In the genomic region with DNA sequence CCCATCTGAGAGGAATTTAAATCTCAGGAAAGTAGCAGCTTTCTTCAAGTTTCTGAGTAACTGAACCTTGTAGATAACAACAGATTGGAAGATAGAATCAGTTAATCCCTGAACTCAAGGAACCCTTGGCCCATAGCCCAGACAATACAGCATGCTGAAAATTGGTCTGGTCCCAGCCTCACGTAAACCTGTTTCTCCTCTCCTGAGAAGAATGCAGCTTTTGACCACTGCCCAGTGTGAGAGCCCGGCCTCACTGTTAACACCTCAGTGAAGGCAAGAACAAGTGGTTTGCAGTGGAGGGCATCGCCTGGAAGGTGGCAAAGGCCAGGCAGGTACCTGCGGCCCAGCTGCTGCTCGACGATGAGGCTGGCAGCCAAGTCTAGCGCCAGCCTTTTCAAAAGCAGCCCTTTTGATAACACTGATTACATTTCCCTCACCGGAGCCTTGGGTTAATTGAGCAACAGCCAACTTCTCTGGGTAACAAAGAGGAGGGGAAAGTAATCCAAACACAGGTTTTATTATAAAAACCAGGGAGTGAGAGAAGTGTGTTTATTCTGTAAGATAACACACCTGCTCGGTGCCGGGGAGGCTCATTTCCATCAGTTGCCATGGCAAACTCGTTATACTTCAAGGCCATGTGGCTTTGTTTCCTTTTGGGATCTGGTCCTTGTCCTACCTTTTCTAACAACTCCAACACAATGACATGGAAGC, we compare ENCODE assay signal across 10 cellular contexts. TPM values are rescaled to one million over a fixed set of nuclear protein-coding genes. Genes with fewer than 3 reads are reported as not detected.
DNase-seq lines count a peak whose midpoint lies in the region; ATAC-seq, FAIRE-seq and TF ChIP-seq lines count a peak whose summit lies in the region.
"Had no signal": no experiment of that assay in that cellular context is flagged by ENCODE, and none has a peak within 500 bp of the region (broad histone marks: within the 10 kb centered on the region; RNA-seq: fewer than 3 reads in every experiment).

No MANE protein-coding gene starts in this region.

- ATAC-seq in left ventricle myocardium superior, result peak; percentile 7
- ATAC-seq in GM19324 (IDR thresholded peaks at IDR 0.05; ENCODE audit: low FRiP score, unreplicated experiment), result no peak
- ATAC-seq: natural killer cell had no signal

- FAIRE-seq in GM12892 (lab: Jason Lieb, UNC), result no peak

- H3K27ac ChIP-seq in HUES48 (ENCODE audit: low read depth, low read length) (peak overlapping the region; percentile 82), Peyer's patch (peak overlapping the region in 3 of 4 donors; percentile 1 to 79 (median 31)), skin epidermis (peak overlapping the region in 12 of 21 experiments; percentile 11 to 73 (median 47))

- H3K4me1 ChIP-seq in HUES48 (ENCODE audit: control insufficient read depth, insufficient read depth, low read length) (peaks cover 38% of the 10 kb centered on the region), Peyer's patch (peaks cover 0 to 23% (median 4%) of the 10 kb centered on the region in 4 donors)

- DNase-seq in Peyer's patch (peak in 1 of 3 donors; percentile 62), left ventricle myocardium superior (peak; percentile 33), SIG-M5 treated with dmso at 0.1 percent for 504 hours (lab: John Stamatoyannopoulos, UW; ENCODE audit: unreplicated experiment) (no peak), GM12892 (ENCODE audit: insufficient read length) (no peak), globus pallidus (ENCODE audit: low spot score) (no peak)
- DNase-seq: activated CD4-positive, alpha-beta memory T cell treated with anti-CD3 and anti-CD28 coated beads, Interleukin-2, amount 10 ng/mL, durations not matched to agents 7 days and 5 days; natural killer cell had no signal

- intact Hi-C loops in left ventricle myocardium superior (cut with micrococcal nuclease), result no loop called here

- TF ChIP-seq CTCF in Peyer's patch (IDR thresholded peaks at IDR 0.05), result no peak

- H3K4me3 ChIP-seq in HUES48 (ENCODE audit: low read depth, low read length), result no peak overlapping the region
- no peak overlapping the region for H3K4me3 ChIP-seq in Peyer's patch
- no peak overlapping the region for H3K4me3 ChIP-seq in skin epidermis

- H3K9me3 ChIP-seq in HUES48 (ENCODE audit: control insufficient read depth, insufficient read depth, low read length) (no peaks in the 10 kb centered on the region), Peyer's patch (no peaks in the 10 kb centered on the region)

- no peaks in the 10 kb centered on the region for H3K27me3 ChIP-seq in HUES48 (ENCODE audit: control insufficient read depth, insufficient read depth, low read length)
- no peaks in the 10 kb centered on the region for H3K27me3 ChIP-seq in Peyer's patch

- H3K36me3 ChIP-seq in HUES48 (ENCODE audit: control insufficient read depth, insufficient read depth, low read length), result no peaks in the 10 kb centered on the region
- H3K36me3 ChIP-seq in Peyer's patch, result no peaks in the 10 kb centered on the region

- TF ChIP-seq POLR2A in Peyer's patch (IDR thresholded peaks at IDR 0.05), result no peak
- no peak for TF ChIP-seq POLR2A in GM12892 (IDR thresholded peaks at IDR 0.05; ENCODE audit: low read depth, low read length)

- no peak overlapping the region for H3K9ac ChIP-seq in HUES48 (ENCODE audit: low read depth, low read length)

RNA-seq across cellular contexts. Expression of a gene that starts 54.0 kb away (rescaled TPM):
- total RNA-seq in Peyer's patch, result 10 to 100 TPM; 34.3 to 61.1 (median 39.1) TPM
- total RNA-seq in left ventricle myocardium superior, result 9.7 TPM
- 18.3 TPM for polyA plus RNA-seq in GM12892 (2012; ENCODE audit: missing spikeins)

Comparison
In these comparisons a context has a peak if more than half of its experiments do, and no peak if none do; other contexts are left out.
1. H3K27ac ChIP-seq: peak in every context shown above with its lines; median percentile 82 in HUES48; 47 in skin epidermis; 31 in Peyer's patch.